1 cellular context compared by ENCODE assay signal in the genomic region with DNA sequence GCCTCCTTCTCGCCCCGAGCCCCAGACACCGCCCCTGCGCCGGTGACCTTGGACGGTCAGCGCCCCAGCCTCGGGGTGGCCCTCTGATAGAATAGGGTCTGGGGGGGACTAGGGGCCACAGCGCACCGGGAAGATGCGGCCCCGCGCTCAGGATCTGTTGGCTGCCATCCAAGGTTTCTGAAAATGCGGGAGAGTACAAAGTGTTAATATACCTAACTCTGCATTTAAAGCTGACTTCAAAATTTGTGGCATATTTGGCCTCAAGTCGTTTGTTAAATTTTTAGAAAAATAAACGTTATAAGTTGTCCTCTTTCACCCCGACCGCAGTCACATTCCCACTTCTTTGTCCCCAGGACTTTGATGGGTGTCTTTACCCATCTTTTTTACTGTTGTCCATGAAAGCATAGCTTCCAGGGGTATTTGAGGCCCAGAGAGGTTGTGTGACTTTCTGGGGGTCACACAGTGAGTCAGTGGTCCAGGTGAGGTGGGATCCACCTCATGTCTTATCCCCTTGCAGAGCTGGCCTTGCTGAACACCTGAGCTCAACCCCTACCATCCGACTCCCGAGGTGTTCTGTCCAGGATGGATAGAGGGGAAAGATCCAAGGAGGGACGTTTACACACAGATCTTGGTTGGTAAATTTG.
TF ChIP-seq lines count a peak whose summit lies in the region.

No MANE protein-coding gene starts in this region.

TF ChIP-seq in K562, 482 proteins besides CTCF, POLR2A, EP300 and RAD21 (continued from another document):
- TF ChIP-seq NRF1 (conservative IDR thresholded peaks at IDR 0.05 in 1 of 2, IDR thresholded peaks at IDR 0.05 in 1 of 2) = peak in 1 of 2 experiments; percentile 19; a peak in 1 of 4 replicates
- TF ChIP-seq PHF20 (IDR thresholded peaks at IDR 0.05; ENCODE audit: partially characterized antibody) = no peak
- TF ChIP-seq, protein P1, sequence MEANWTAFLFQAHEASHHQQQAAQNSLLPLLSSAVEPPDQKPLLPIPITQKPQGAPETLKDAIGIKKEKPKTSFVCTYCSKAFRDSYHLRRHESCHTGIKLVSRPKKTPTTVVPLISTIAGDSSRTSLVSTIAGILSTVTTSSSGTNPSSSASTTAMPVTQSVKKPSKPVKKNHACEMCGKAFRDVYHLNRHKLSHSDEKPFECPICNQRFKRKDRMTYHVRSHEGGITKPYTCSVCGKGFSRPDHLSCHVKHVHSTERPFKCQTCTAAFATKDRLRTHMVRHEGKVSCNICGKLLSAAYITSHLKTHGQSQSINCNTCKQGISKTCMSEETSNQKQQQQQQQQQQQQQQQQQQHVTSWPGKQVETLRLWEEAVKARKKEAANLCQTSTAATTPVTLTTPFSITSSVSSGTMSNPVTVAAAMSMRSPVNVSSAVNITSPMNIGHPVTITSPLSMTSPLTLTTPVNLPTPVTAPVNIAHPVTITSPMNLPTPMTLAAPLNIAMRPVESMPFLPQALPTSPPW (CRISPR knock-in tag; IDR thresholded peaks at IDR 0.05) = no peak
- 0 out of 2 replicates have a peak, but pooled peaks have one; percentile 36 for TF ChIP-seq NFRKB (IDR thresholded peaks at IDR 0.05; ENCODE audit: low read depth)
- TF ChIP-seq ZNF717 (CRISPR knock-in tag; IDR thresholded peaks at IDR 0.05) = no peak
- TF ChIP-seq, protein P2, sequence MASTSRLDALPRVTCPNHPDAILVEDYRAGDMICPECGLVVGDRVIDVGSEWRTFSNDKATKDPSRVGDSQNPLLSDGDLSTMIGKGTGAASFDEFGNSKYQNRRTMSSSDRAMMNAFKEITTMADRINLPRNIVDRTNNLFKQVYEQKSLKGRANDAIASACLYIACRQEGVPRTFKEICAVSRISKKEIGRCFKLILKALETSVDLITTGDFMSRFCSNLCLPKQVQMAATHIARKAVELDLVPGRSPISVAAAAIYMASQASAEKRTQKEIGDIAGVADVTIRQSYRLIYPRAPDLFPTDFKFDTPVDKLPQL (IDR thresholded peaks at IDR 0.05; ENCODE audit: extremely low read depth, insufficient read length) = no peak
- TF ChIP-seq ZFP36 (IDR thresholded peaks at IDR 0.05; ENCODE audit: low read depth, low read length, partially characterized antibody) = peak; percentile 74
- TF ChIP-seq RBM25 (IDR thresholded peaks at IDR 0.05; ENCODE audit: low read depth, low read length, severe bottlenecking) = peak; percentile 67
- no peak for TF ChIP-seq MBD2 (IDR thresholded peaks at IDR 0.05; ENCODE audit: borderline replicate concordance, low read depth)
- TF ChIP-seq SMAD4 (CRISPR knock-in tag; conservative IDR thresholded peaks at IDR 0.05) = no peak
- peak; percentile 85 for TF ChIP-seq NFIC (IDR thresholded peaks at IDR 0.05)
- TF ChIP-seq BRD9 (IDR thresholded peaks at IDR 0.05; ENCODE audit: low read depth, partially characterized antibody) = peak; percentile 23
- peak; percentile 35; the same call in 1 of the 2 replicates for TF ChIP-seq ZBTB7A (IDR thresholded peaks at IDR 0.05; ENCODE audit: borderline replicate concordance, control insufficient read depth, low read depth, low read length)
- peak; percentile 17; the same call in 1 of the 2 replicates for TF ChIP-seq HDAC2 (IDR thresholded peaks at IDR 0.05)
